In the genomic region with DNA sequence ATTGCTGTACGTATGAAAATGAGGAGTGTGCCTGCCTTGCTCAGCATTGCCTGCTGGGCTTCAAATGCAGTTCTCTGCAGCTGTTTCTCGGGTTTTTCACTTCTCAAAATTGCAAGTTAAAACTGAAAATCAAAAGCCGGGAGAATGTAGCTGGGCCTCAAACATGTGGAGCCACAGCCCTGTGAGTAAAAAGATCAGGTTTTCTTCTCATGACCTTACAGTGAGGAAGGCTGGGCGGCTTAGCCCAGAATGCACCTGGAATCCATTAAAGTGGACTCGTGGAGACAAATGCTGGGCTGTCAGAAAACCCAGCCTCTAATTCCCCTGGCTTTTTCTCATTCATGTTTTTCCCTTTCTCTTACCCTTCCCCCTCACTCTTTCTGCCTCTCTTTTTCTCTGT, we compare ENCODE assay signal across 9 cellular contexts. TPM values are rescaled to one million over a fixed set of nuclear protein-coding genes. Genes with fewer than 3 reads are reported as not detected.
DNase-seq lines count a peak whose midpoint lies in the region; ATAC-seq and TF ChIP-seq lines count a peak whose summit lies in the region.
"Had no signal": no experiment of that assay in that cellular context is flagged by ENCODE, and none has a peak within 500 bp of the region (broad histone marks: within the 10 kb centered on the region; RNA-seq: fewer than 3 reads in every experiment).

No MANE protein-coding gene starts in this region.

- peaks cover 2% of the 10 kb centered on the region for H3K27me3 Mint-ChIP-seq in activated CD4-positive, alpha-beta memory T cell treated with anti-CD3 and anti-CD28 coated beads, Interleukin-2, amount 10 ng/mL, durations not matched to agents 7 days and 5 days

- in situ Hi-C loops in transverse colon (cut with MboI; ENCODE audit: low pct_ligation_motif_present in 1 of 4, low pct_unique_long_range_greater_than_20kb in 1 of 4, low sequenced_read_pairs in 3 of 4): loop anchor here in 1 of 4 donors (25.0 kb wide), 1 partner anchor 118 kb away; a partner anchor contains a TSS

- H4K20me1 ChIP-seq in BLaER1 treated with 17β-estradiol and CSF1 and Interleukin-3, amounts not matched to agents 10 nM and 100 nM: peaks cover 0 to 98% (median 0%) of the 10 kb centered on the region in 11 experiments; a peak in 5 of 22 replicates

- H3K27ac ChIP-seq in BLaER1 treated with 17β-estradiol and CSF1 and Interleukin-3, amounts not matched to agents 10 nM and 100 nM: peak overlapping the region in 7 of 11 experiments; percentile 5 to 56 (median 47); a peak in 8 of 22 replicates
- H3K27ac ChIP-seq in transverse colon: peak overlapping the region; percentile 19 to 58 (median 50)

- peaks cover 0 to 18% (median 7%) of the 10 kb centered on the region in 11 experiments; a peak in 10 of 22 replicates for H3K27me3 ChIP-seq in BLaER1 treated with 17β-estradiol and CSF1 and Interleukin-3, amounts not matched to agents 10 nM and 100 nM
- no peaks in the 10 kb centered on the region for H3K27me3 ChIP-seq in transverse colon

- WGBS in transverse colon (ENCODE audit: low coverage in 1 of 2), 2 donors: 45 to 51% methylated on average over 5 of the region's 5 CpGs

- TF ChIP-seq POLR2A in transverse colon (IDR thresholded peaks at IDR 0.05): no peak

- H3K9me3 Mint-ChIP-seq in activated CD4-positive, alpha-beta memory T cell treated with anti-CD3 and anti-CD28 coated beads, Interleukin-2, amount 10 ng/mL, durations not matched to agents 7 days and 5 days: no peaks in the 10 kb centered on the region

- intact Hi-C loops in transverse colon (cut with DNase I; ENCODE audit: low total_unique reads): no loop called here

- peaks cover 3% of the 10 kb centered on the region for H3K4me1 Mint-ChIP-seq in activated CD4-positive, alpha-beta memory T cell treated with anti-CD3 and anti-CD28 coated beads, Interleukin-2, amount 10 ng/mL, durations not matched to agents 7 days and 5 days

- DNase-seq in fibroblast of villous mesenchyme (ENCODE audit: low read depth): peak; percentile 83
- peak; percentile 14 for DNase-seq in transverse colon
- DNase-seq in activated CD4-positive, alpha-beta memory T cell treated with anti-CD3 and anti-CD28 coated beads, Interleukin-2, amount 10 ng/mL, durations not matched to agents 7 days and 5 days: no peak
- no peak for DNase-seq in NCI-H524 (lab: John Stamatoyannopoulos, UW)
- DNase-seq in NCI-H1694 (lab: John Stamatoyannopoulos, UW): no peak
- DNase-seq: activated naive CD8-positive, alpha-beta T cell treated with anti-CD3 and anti-CD28 coated beads, Interleukin-2, amount 10 ng/mL, durations not matched to agents 7 days and 5 days had no signal

- no peaks in the 10 kb centered on the region for H3K36me3 Mint-ChIP-seq in activated CD4-positive, alpha-beta memory T cell treated with anti-CD3 and anti-CD28 coated beads, Interleukin-2, amount 10 ng/mL, durations not matched to agents 7 days and 5 days (ENCODE audit: low read depth)

- H3K4me3 ChIP-seq in BLaER1 treated with 17β-estradiol and CSF1 and Interleukin-3, amounts not matched to agents 10 nM and 100 nM: peak overlapping the region in 2 of 10 experiments; percentile 26 to 34; a peak in 3 of 20 replicates
- H3K4me3 ChIP-seq in fibroblast of villous mesenchyme (ENCODE audit: low read depth, low read length): no peak overlapping the region
- H3K4me3 ChIP-seq in transverse colon: no peak overlapping the region

- ATAC-seq in GM21447 (IDR thresholded peaks at IDR 0.05; ENCODE audit: unreplicated experiment) (peak; percentile 71), HG03558 (IDR thresholded peaks at IDR 0.05; ENCODE audit: extremely low read depth, unreplicated experiment) (peak; percentile 56)

- no peak for TF ChIP-seq EP300 in transverse colon (IDR thresholded peaks at IDR 0.05; ENCODE audit: low read depth)

- H3K9ac ChIP-seq in BLaER1 treated with 17β-estradiol and CSF1 and Interleukin-3, amounts not matched to agents 10 nM and 100 nM: peak overlapping the region in 8 of 11 experiments; percentile 4 to 73 (median 34); a peak in 12 of 22 replicates

- no peaks in the 10 kb centered on the region for H3K9me3 ChIP-seq in BLaER1 treated with 17β-estradiol and CSF1 and Interleukin-3, amounts not matched to agents 10 nM and 100 nM (replicated peaks in 1 of 11)
- no peaks in the 10 kb centered on the region for H3K9me3 ChIP-seq in transverse colon

- CTCF ChIA-PET in activated CD4-positive, alpha-beta memory T cell treated with anti-CD3 and anti-CD28 coated beads, Interleukin-2, amount 10 ng/mL, durations not matched to agents 7 days and 5 days (lab: Charles Lee): no interaction called here

- no peak overlapping the region for H3K4me3 Mint-ChIP-seq in activated CD4-positive, alpha-beta memory T cell treated with anti-CD3 and anti-CD28 coated beads, Interleukin-2, amount 10 ng/mL, durations not matched to agents 7 days and 5 days
- H3K4me3 Mint-ChIP-seq: activated naive CD8-positive, alpha-beta T cell treated with anti-CD3 and anti-CD28 coated beads, Interleukin-2, amount 10 ng/mL, durations not matched to agents 7 days and 5 days had no signal

- H3K4me1 ChIP-seq in BLaER1 treated with 17β-estradiol and CSF1 and Interleukin-3, amounts not matched to agents 10 nM and 100 nM: peaks cover 19 to 65% (median 33%) of the 10 kb centered on the region in 10 experiments
- peaks cover 0 to 28% (median 0%) of the 10 kb centered on the region in 4 donors for H3K4me1 ChIP-seq in transverse colon

- peak overlapping the region; percentile 32 to 91 (median 57); a peak in 21 of 22 replicates for H3K4me2 ChIP-seq in BLaER1 treated with 17β-estradiol and CSF1 and Interleukin-3, amounts not matched to agents 10 nM and 100 nM

- peaks cover 0 to 79% (median 0%) of the 10 kb centered on the region in 11 experiments; a peak in 6 of 22 replicates for H3K36me3 ChIP-seq in BLaER1 treated with 17β-estradiol and CSF1 and Interleukin-3, amounts not matched to agents 10 nM and 100 nM
- no peaks in the 10 kb centered on the region for H3K36me3 ChIP-seq in transverse colon

- no peak overlapping the region for H3K27ac Mint-ChIP-seq in activated CD4-positive, alpha-beta memory T cell treated with anti-CD3 and anti-CD28 coated beads, Interleukin-2, amount 10 ng/mL, durations not matched to agents 7 days and 5 days
- H3K27ac Mint-ChIP-seq: activated naive CD8-positive, alpha-beta T cell treated with anti-CD3 and anti-CD28 coated beads, Interleukin-2, amount 10 ng/mL, durations not matched to agents 7 days and 5 days had no signal

- TF ChIP-seq CTCF in fibroblast of villous mesenchyme (IDR thresholded peaks at IDR 0.05; ENCODE audit: insufficient read depth, low read depth, low read length): no peak
- no peak for TF ChIP-seq CTCF in transverse colon (IDR thresholded peaks at IDR 0.05)

- POLR2A ChIA-PET in activated CD4-positive, alpha-beta memory T cell treated with anti-CD3 and anti-CD28 coated beads, Interleukin-2, amount 10 ng/mL, durations not matched to agents 7 days and 5 days (lab: Charles Lee): interaction anchor here (1.4 kb wide), 1 partner anchor 126 kb away, joined by 3 read pairs; no protein-coding TSS in a partner anchor

RNA-seq across cellular contexts. Expression of a gene that starts 34.4 kb away (rescaled TPM):
- total RNA-seq in fibroblast of villous mesenchyme: 93.3 and 111 TPM in 2 replicates
- 10 to 100 TPM in 2 of 4 donors, 1 to 10 TPM in 2; 3.8 to 16.7 (median 9.2) TPM for total RNA-seq in transverse colon
- total RNA-seq in activated CD4-positive, alpha-beta memory T cell treated with anti-CD3 and anti-CD28 coated beads, Interleukin-2, amount 10 ng/mL, durations not matched to agents 7 days and 5 days: 1 to 10 TPM; 5.1 to 7.5 TPM

RNA-seq across cellular contexts. Expression of a gene that starts 56.0 kb away (rescaled TPM):
- total RNA-seq in fibroblast of villous mesenchyme: 0.32 TPM in 1 of 2 replicates, not detected in the other
- 10 to 100 TPM in 1 of 4 donors, 1 to 10 TPM in 2, not detected in 1; 3.3 to 21.7 (median 3.3) TPM for total RNA-seq in transverse colon
- 10 to 100 TPM; 11.2 to 13.1 TPM for total RNA-seq in activated CD4-positive, alpha-beta memory T cell treated with anti-CD3 and anti-CD28 coated beads, Interleukin-2, amount 10 ng/mL, durations not matched to agents 7 days and 5 days

Comparison
In these comparisons a context has a peak if more than half of its experiments do, and no peak if none do; other contexts are left out.
1. DNase-seq: peak in fibroblast of villous mesenchyme (single experiment) and transverse colon (single experiment); none in activated CD4-positive, alpha-beta memory T cell treated with anti-CD3 and anti-CD28 coated beads, Interleukin-2, amount 10 ng/mL, durations not matched to agents 7 days and 5 days (single experiment), NCI-H524 (0 of 2) and NCI-H1694 (single experiment).